In the genomic region with DNA sequence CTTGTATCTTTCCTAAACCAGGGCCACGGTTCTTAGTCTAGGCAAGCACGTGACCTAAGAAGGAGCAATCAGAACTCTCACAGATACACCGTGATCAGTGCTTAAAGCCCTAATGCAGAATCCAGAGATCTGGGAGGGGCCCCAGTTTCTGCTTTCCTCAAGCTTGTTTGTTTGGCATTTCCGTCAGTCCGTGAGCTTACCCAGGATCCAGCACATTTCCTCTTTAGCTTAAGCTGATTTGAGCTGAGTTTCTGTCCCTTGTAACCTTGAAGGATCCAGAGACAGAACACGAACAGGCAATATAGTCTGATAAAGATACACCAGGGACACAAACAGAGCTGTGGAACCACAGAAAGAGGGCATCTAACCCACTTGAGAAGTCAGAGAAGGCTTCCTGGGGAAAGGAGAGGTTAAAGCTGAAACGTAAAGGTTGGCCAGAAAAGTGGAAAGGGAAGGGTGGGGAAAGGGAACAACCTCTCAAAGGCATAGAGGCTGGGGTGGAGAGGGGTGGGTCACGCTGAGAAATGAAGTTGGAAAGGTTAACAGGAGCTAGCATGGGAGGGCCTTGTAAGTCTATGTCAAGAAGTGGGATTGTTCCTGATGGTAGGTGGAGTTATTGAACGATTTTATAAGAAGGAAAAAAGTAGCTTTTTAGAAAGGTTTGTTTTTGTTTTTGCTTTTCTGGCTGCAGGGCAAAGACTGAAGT, we compare ENCODE assay signal across 21 cellular contexts. TPM values are rescaled to one million over a fixed set of nuclear protein-coding genes. Genes with fewer than 3 reads are reported as not detected.
DNase-seq lines count a peak whose midpoint lies in the region; ATAC-seq, FAIRE-seq and TF ChIP-seq lines count a peak whose summit lies in the region.
"Had no signal": no experiment of that assay in that cellular context is flagged by ENCODE, and none has a peak within 500 bp of the region (broad histone marks: within the 10 kb centered on the region; RNA-seq: fewer than 3 reads in every experiment).

No MANE protein-coding gene starts in this region.

- H3K4me2 ChIP-seq in H1 (ENCODE audit: insufficient read depth in 1 of 2, low read depth in 2 of 2, low read length in 2 of 2) (no peak overlapping the region), smooth muscle cell (peak overlapping the region; percentile 62)

- H2BK15ac ChIP-seq in H1 (ENCODE audit: low read length) = no peak overlapping the region

- H3K9ac ChIP-seq in H1 (replicated peaks in 1 of 4; ENCODE audit: extremely low read depth in 1 of 4, low read depth in 3 of 4, low read length in 3 of 4) (no peak overlapping the region), smooth muscle cell (ENCODE audit: low read depth) (peak overlapping the region; percentile 13)

- POLR2A ChIA-PET in H1 (lab: Charles Lee; ENCODE audit: partially characterized antibody) = no interaction called here

- DNase-seq in HT-29 (ENCODE audit: low spot score) (peak; percentile 19), H1 (ENCODE audit: low read depth in 1 of 2, low spot score in 2 of 2) (no peak), smooth muscle cell (lab: John Stamatoyannopoulos, UW; ENCODE audit: unreplicated experiment) (no peak), RPMI8226 (no peak), middle frontal gyrus (ENCODE audit: extremely low spot score, low spot score) (no peak)
- DNase-seq: activated CD4-positive, alpha-beta T cell treated with anti-CD3 and anti-CD28 coated beads, Interleukin-2, amount 10 ng/mL, durations not matched to agents 7 days and 5 days; activated CD8-positive, alpha-beta memory T cell treated with anti-CD3 and anti-CD28 coated beads, Interleukin-2, amount 10 ng/mL, durations not matched to agents 7 days and 5 days; central memory CD4-positive, alpha-beta T cell; EL; NCI-H2029 treated with DMSO at 0.1 percent for 48 hours; NCI-H226; NCI-H748 treated with DMSO at 0.1 percent for 48 hours; stimulated activated CD4-positive, alpha-beta T cell treated with anti-CD3 and anti-CD28 coated beads, Interleukin-4, amount 100 ng/mL, for 1 hour; stimulated activated naive B cell treated with anti-CD40 and anti-IgM and Interleukin-4, amounts not matched to agents 10 μg/mL and 1 μg/mL and 100 μg/mL, for 72 hours had no signal

- H3K27me3 ChIP-seq in H1 (replicated peaks in 1 of 4; ENCODE audit: control insufficient read depth in 3 of 4, extremely low read depth in 1 of 4, insufficient read depth in 3 of 4, low read length in 3 of 4) = 0 out of 7 replicates have a peak, but pooled peaks cover 0 to 2% (median 0%) of the 10 kb centered on the region in 4 experiments
- H3K27me3 ChIP-seq in smooth muscle cell (ENCODE audit: low read depth) = no peaks in the 10 kb centered on the region
- H3K27me3 ChIP-seq: suprapubic skin had no signal

- H3K4me1 ChIP-seq in H1 (replicated peaks in 1 of 4; ENCODE audit: control insufficient read depth in 3 of 4, insufficient read depth in 4 of 4, low read length in 3 of 4) = no peaks in the 10 kb centered on the region
- H3K4me1 ChIP-seq in mesodermal cell (ENCODE audit: control insufficient read depth, insufficient read depth, low read length, poor library complexity, severe bottlenecking) = peaks cover 5% of the 10 kb centered on the region
- peaks cover 5% of the 10 kb centered on the region for H3K4me1 ChIP-seq in smooth muscle cell (ENCODE audit: low read depth)
- H3K4me1 ChIP-seq: HAP-1, suprapubic skin had no signal

- TF ChIP-seq CTCF in H1 (IDR thresholded peaks at IDR 0.05; ENCODE audit: control extremely low read depth in 1 of 3, insufficient read depth in 1 of 3, low read depth in 1 of 3, low read length in 3 of 3) (no peak), smooth muscle cell (IDR thresholded peaks at IDR 0.05; ENCODE audit: borderline replicate concordance, insufficient read depth, poor library complexity, severe bottlenecking) (no peak)

- H2AK5ac ChIP-seq in H1 (ENCODE audit: low read depth, low read length) = no peak overlapping the region

- H3K79me1 ChIP-seq in H1 (ENCODE audit: low read depth, low read length) = no peaks in the 10 kb centered on the region

- H2BK120ac ChIP-seq in H1 (replicated peaks; ENCODE audit: low read depth, low read length) = no peak overlapping the region

- no peaks in the 10 kb centered on the region for H3K23me2 ChIP-seq in H1 (ENCODE audit: low read depth, low read length)

- H3K27ac ChIP-seq in H1 (ENCODE audit: low read depth, low read length) = no peak overlapping the region
- H3K27ac ChIP-seq in mesodermal cell (ENCODE audit: low read depth, low read length, severe bottlenecking) = peak overlapping the region; percentile 76
- peak overlapping the region; percentile 55 for H3K27ac ChIP-seq in smooth muscle cell (ENCODE audit: low read depth)
- H3K27ac ChIP-seq: suprapubic skin, VCaP had no signal

- no peak overlapping the region for H2BK5ac ChIP-seq in H1 (ENCODE audit: low read depth, low read length)

- H2BK20ac ChIP-seq in H1 (ENCODE audit: low read length) = no peak overlapping the region

- H3K56ac ChIP-seq in H1 (replicated peaks; ENCODE audit: insufficient read length, low read depth, low read length) = no peak overlapping the region

- H3F3A ChIP-seq in smooth muscle cell (ENCODE audit: low read depth) = no peaks in the 10 kb centered on the region

- H2AFZ ChIP-seq in H1 (ENCODE audit: low read length) (peak overlapping the region; percentile 87), smooth muscle cell (ENCODE audit: low read depth) (peak overlapping the region; percentile 85)

- no peak for TF ChIP-seq EP300 in H1 (IDR thresholded peaks at IDR 0.05; ENCODE audit: borderline replicate concordance in 1 of 2, low read depth in 2 of 2, low read length in 2 of 2)

- CTCF ChIA-PET in H1 (lab: Charles Lee; ENCODE audit: partially characterized antibody) = interaction anchor here (0.5 to 1.0 kb wide), 4 partner anchors 9 to 240 kb away, joined by 3 read pairs; no protein-coding TSS in a partner anchor

- no peak overlapping the region for H4K5ac ChIP-seq in H1 (ENCODE audit: insufficient read length, low read depth, low read length)

- no peaks in the 10 kb centered on the region for H4K20me1 ChIP-seq in H1 (replicated peaks in 1 of 2; ENCODE audit: control insufficient read depth in 1 of 2, insufficient read depth in 2 of 2, low read length in 2 of 2)
- H4K20me1 ChIP-seq in smooth muscle cell (ENCODE audit: low read depth) = no peaks in the 10 kb centered on the region

- H3K9me3 ChIP-seq in H1 (ENCODE audit: insufficient read depth in 2 of 2, low read depth in 1 of 2, low read length in 1 of 2) = no peaks in the 10 kb centered on the region
- no peaks in the 10 kb centered on the region for H3K9me3 ChIP-seq in mesodermal cell (ENCODE audit: control insufficient read depth, low read length)
- H3K9me3 ChIP-seq in smooth muscle cell (replicated peaks; ENCODE audit: low read depth) = no peaks in the 10 kb centered on the region
- H3K9me3 ChIP-seq: suprapubic skin had no signal

- H3K14ac ChIP-seq in H1 (ENCODE audit: insufficient read length) = no peak overlapping the region

- H4K8ac ChIP-seq in H1 (ENCODE audit: extremely low read depth, insufficient read depth, low read length) = no peak overlapping the region

- no peak for ATAC-seq in GM18517 (IDR thresholded peaks at IDR 0.05; ENCODE audit: unreplicated experiment)
- ATAC-seq: activated CD8-positive, alpha-beta memory T cell treated with anti-CD3 and anti-CD28 coated beads, Interleukin-2, amount 10 ng/mL, durations not matched to agents 7 days and 5 days; stimulated activated naive B cell treated with anti-CD40 and anti-IgM and Interleukin-4, amounts not matched to agents 10 μg/mL and 1 μg/mL and 100 μg/mL, for 72 hours had no signal

- 86 to 100% methylated on average over 1 to 9 of the region's 9 CpGs for WGBS in H1 (ENCODE audit: extremely low coverage in 1 of 2, insufficient coverage in 1 of 2, insufficient read length in 1 of 2, insufficient replicate concordance in 2 of 2, low coverage in 1 of 2, low lambda C conversion rate in 2 of 2, missing lambda C conversion rate in 1 of 2), 2 experiments
- 86 to 87% methylated on average over 9 of the region's 9 CpGs for WGBS in mesodermal cell (ENCODE audit: insufficient coverage in 2 of 2), 2 experiments
- 31% methylated on average over 9 of the region's 9 CpGs for WGBS in smooth muscle cell (ENCODE audit: low lambda C conversion rate)

- H3K79me2 ChIP-seq in H1 (ENCODE audit: control insufficient read depth in 1 of 2, insufficient read depth in 2 of 2, low read length in 2 of 2) (no peaks in the 10 kb centered on the region), smooth muscle cell (ENCODE audit: low read depth) (no peaks in the 10 kb centered on the region)

- no peak for TF ChIP-seq RAD21 in H1 (IDR thresholded peaks at IDR 0.05 in 1 of 2, conservative IDR thresholded peaks at IDR 0.05 in 1 of 2; ENCODE audit: low read depth in 2 of 2, low read length in 2 of 2)

- no peak overlapping the region for H3K4ac ChIP-seq in H1 (replicated peaks; ENCODE audit: insufficient read length, low read depth, low read length)

- H3K36me3 ChIP-seq in H1 (ENCODE audit: control insufficient read depth in 2 of 4, insufficient read depth in 4 of 4, low read length in 3 of 4) (no peaks in the 10 kb centered on the region), mesodermal cell (ENCODE audit: control insufficient read depth, insufficient read depth, low read length) (no peaks in the 10 kb centered on the region), smooth muscle cell (ENCODE audit: low read depth) (no peaks in the 10 kb centered on the region)
- H3K36me3 ChIP-seq: HAP-1, suprapubic skin had no signal

- H3K18ac ChIP-seq in H1 (ENCODE audit: extremely low read depth, low read length) = no peak overlapping the region

- FAIRE-seq in H1 (lab: Jason Lieb, UNC) = no peak
- FAIRE-seq: GM19239 had no signal

- H4K91ac ChIP-seq in H1 (replicated peaks; ENCODE audit: insufficient read length, low read length) = no peak overlapping the region

- no peak for TF ChIP-seq POLR2A in H1 (IDR thresholded peaks at IDR 0.05; ENCODE audit: control extremely low read depth in 1 of 2, low read depth in 2 of 2, low read length in 2 of 2)

- no peak overlapping the region for H2BK12ac ChIP-seq in H1 (ENCODE audit: low read depth, low read length)

- no peak overlapping the region for H3K23ac ChIP-seq in H1 (ENCODE audit: insufficient read length)

- H3K4me3 ChIP-seq in H1 (ENCODE audit: extremely low read depth in 1 of 4, insufficient read depth in 2 of 4, low read depth in 3 of 4, low read length in 4 of 4) (no peak overlapping the region), mesodermal cell (ENCODE audit: extremely low read depth, insufficient read depth, low read length, poor library complexity, severe bottlenecking) (no peak overlapping the region), smooth muscle cell (no peak overlapping the region)
- H3K4me3 ChIP-seq: HAP-1, suprapubic skin had no signal

RNA-seq across cellular contexts. Expression of gene RARB, which starts 42.1 kb away (rescaled TPM):
- not detected in 2 replicates for total RNA-seq in HT-29 (2014; rRNA removed; shearing (Covaris generic))
- total RNA-seq in H1 (2021; fragmentation: NEBNext Ultra II Directional; extraction: Animal tissue kit (Norgen Biotek cat#: 25700)) = 0.22 and 0.44 TPM in 2 replicates
- polyA plus RNA-seq in H1 (2011; rRNA removed) (0.13 and 0.15 TPM in 2 replicates), smooth muscle cell (62.8 and 88.1 TPM in 2 replicates)
- polyA plus RNA-seq in H1 (2011; cell fraction: cytosol; rRNA removed) = 0.10 TPM
- 0.20 TPM for polyA plus RNA-seq in H1 (2011; cell fraction: nucleus; rRNA removed)
- 0.11 to 0.30 TPM (median 0.28 TPM) in 3 of 4 replicates, not detected in the other for polyA plus RNA-seq in H1 (2012, experiment 1 of 2)
- not detected for polyA plus RNA-seq in H1 (2012, experiment 2 of 2)
- polyA plus RNA-seq in H1 (2013, experiment 1 of 2) = 0.14 TPM
- polyA plus RNA-seq in H1 (2013, experiment 2 of 2) = 0.15 TPM
- polyA minus RNA-seq in H1 (2011; rRNA and poly(A)+ RNA removed) = 0.27 and 0.98 TPM in 2 replicates
- polyA minus RNA-seq in H1 (2011; cell fraction: cytosol; rRNA and poly(A)+ RNA removed) = not detected
- polyA minus RNA-seq in H1 (2011; cell fraction: nucleus; rRNA and poly(A)+ RNA removed) = 1.2 TPM
- 10.4 TPM for polyA plus RNA-seq in mesodermal cell (2013, experiment 1 of 2)
- polyA plus RNA-seq in mesodermal cell (2013, experiment 2 of 2) = 9.4 TPM
- 106 and 129 TPM in 2 replicates for total RNA-seq in smooth muscle cell
- total RNA-seq: activated CD4-positive, alpha-beta T cell treated with anti-CD3 and anti-CD28 coated beads, Interleukin-2, amount 10 ng/mL, durations not matched to agents 7 days and 5 days; activated CD8-positive, alpha-beta memory T cell treated with anti-CD3 and anti-CD28 coated beads, Interleukin-2, amount 10 ng/mL, durations not matched to agents 7 days and 5 days; mononuclear cell had no signal

Comparison
In these comparisons a context has a peak if more than half of its experiments do, and no peak if none do; other contexts are left out.
1. RNA of gene RARB, which starts 42.1 kb away (total RNA-seq): 106 to 129 TPM in smooth muscle cell; 0.22 to 0.44 TPM in H1 and not detected in HT-29; every median in the first group is over 10 times any median in the second.